Comparison of ENCODE assay signal across 15 cellular contexts in the genomic region with DNA sequence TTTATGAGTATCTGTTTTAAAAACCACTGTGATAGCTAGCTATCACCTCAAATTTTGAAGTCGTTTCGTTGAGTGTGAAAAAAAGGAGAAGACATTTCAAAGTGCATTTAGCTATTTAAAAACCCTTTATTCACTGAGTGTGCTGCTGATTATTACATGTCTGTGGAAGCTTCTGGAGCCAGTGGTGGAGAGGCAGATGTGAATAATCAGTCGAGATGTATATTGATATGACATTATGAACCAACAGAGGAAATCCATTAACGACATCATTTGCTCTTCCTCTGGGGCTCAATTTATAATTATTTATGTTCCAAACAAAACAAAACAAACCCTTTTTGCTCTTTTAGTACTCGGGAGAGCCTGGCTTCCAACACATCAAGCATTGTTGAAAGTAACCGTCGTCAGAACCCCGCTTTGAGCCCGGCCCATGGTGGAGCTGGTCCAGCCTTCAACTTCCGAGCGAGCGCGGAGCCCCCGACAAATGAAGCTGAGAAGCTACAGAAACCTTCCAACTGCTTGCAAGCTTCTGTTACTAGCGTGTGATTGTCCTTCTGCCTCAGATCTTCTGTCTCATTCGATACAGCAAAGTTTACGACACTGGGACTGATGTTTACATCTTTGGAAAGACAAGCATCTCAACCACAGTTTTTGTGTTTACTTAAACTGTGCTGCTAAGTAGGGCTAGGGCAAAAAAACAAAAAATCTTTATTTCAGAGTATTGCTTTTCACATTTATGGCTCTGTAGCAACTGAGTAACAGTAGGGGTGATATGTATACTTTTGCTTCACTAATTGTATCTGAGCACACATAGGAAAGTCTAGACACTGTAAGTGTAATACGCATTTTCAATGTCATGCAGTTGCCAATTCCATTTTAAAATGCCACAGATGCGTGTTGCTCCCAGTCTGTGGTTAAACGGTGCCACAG.
DNase-seq lines count a peak whose midpoint lies in the region; ATAC-seq and TF ChIP-seq lines count a peak whose summit lies in the region.
"Had no signal": no experiment of that assay in that cellular context is flagged by ENCODE, and none has a peak within 500 bp of the region (broad histone marks: within the 10 kb centered on the region; RNA-seq: fewer than 3 reads in every experiment).

No MANE protein-coding gene starts in this region.

- no peak overlapping the region for H3K4me2 ChIP-seq in osteoblast (ENCODE audit: insufficient read depth, low read length)

- H3K4me1 ChIP-seq in osteoblast (ENCODE audit: insufficient read depth, low read length) = no peaks in the 10 kb centered on the region
- H3K4me1 ChIP-seq in urinary bladder (ENCODE audit: insufficient read depth) = peaks cover 1% of the 10 kb centered on the region
- H3K4me1 ChIP-seq: prostate gland had no signal

- peak overlapping the region; percentile 47 for H2AFZ ChIP-seq in osteoblast (ENCODE audit: low read length)
- H2AFZ ChIP-seq: GM23248 had no signal

- H3K27me3 ChIP-seq in osteoblast (ENCODE audit: insufficient read depth, low read length) = no peaks in the 10 kb centered on the region
- H3K27me3 ChIP-seq: spleen had no signal

- H3K9me3 ChIP-seq in osteoblast (ENCODE audit: low read depth, low read length) = no peaks in the 10 kb centered on the region
- H3K9me3 ChIP-seq: prostate gland, spleen had no signal

- no peaks in the 10 kb centered on the region for H4K20me1 ChIP-seq in osteoblast (ENCODE audit: insufficient read depth, low read length)

- H3K79me2 ChIP-seq in osteoblast (ENCODE audit: insufficient read depth, low read length) = no peaks in the 10 kb centered on the region

- WGBS in urinary bladder = 37% methylated on average over 20 of the region's 20 CpGs

- TF ChIP-seq CTCF in WI38 (IDR thresholded peaks at IDR 0.05; ENCODE audit: low read depth, low read length) (no peak), osteoblast (IDR thresholded peaks at IDR 0.05; ENCODE audit: extremely low read depth, low read depth, low read length) (no peak)

- no peaks in the 10 kb centered on the region for H3K36me3 ChIP-seq in osteoblast (ENCODE audit: insufficient read depth, low read length)
- H3K36me3 ChIP-seq in urinary bladder (ENCODE audit: insufficient read depth) = no peaks in the 10 kb centered on the region
- H3K36me3 ChIP-seq: prostate gland, spleen had no signal

- intact Hi-C loops in head of caudate nucleus (cut with DNase I) = no loop called here

- H3K4me3 ChIP-seq in WI38 (ENCODE audit: low read depth, low read length) = peak overlapping the region; percentile 15; the same call in 1 of the 2 replicates
- no peak overlapping the region for H3K4me3 ChIP-seq in osteoblast (ENCODE audit: insufficient read depth, low read length)
- H3K4me3 ChIP-seq in urinary bladder (ENCODE audit: low read depth, low read length) = no peak overlapping the region
- H3K4me3 ChIP-seq: GM23248, prostate gland, spleen had no signal

- H3K27ac ChIP-seq in osteoblast (ENCODE audit: low read depth, low read length) (no peak overlapping the region), urinary bladder (ENCODE audit: low read depth) (peak overlapping the region; percentile 29)
- H3K27ac ChIP-seq: GM23248, spleen had no signal

- peak in 25 of 42 donors; percentile 11 to 72 (median 32) for DNase-seq in head of caudate nucleus
- no peak for DNase-seq in osteoblast (ENCODE audit: insufficient read length, low spot score, missing footprints)
- DNase-seq in COR-L47 (lab: John Stamatoyannopoulos, UW) = no peak
- no peak for DNase-seq in NCI-H1436 treated with DMSO at 0.1 percent for 48 hours (lab: John Stamatoyannopoulos, UW)
- DNase-seq: effector CD4-positive, alpha-beta T cell; EL; GM23248; NCI-H1417 treated with DMSO at 0.1 percent for 48 hours; NCI-H526 treated with DMSO at 0.1 percent for 48 hours; spleen; stimulated activated CD4-positive, alpha-beta T cell treated with anti-CD3 and anti-CD28 coated beads, Interleukin-4, amount 100 ng/mL, for 4 hours had no signal

- no peak for ATAC-seq in GM21576 (IDR thresholded peaks at IDR 0.05; ENCODE audit: unreplicated experiment)

Comparison
In these comparisons a context has a peak if more than half of its experiments do, and no peak if none do; other contexts are left out.
1. DNase-seq: peak in head of caudate nucleus (25 of 42); none in osteoblast (single experiment), COR-L47 (single experiment) and NCI-H1436 treated with DMSO at 0.1 percent for 48 hours (single experiment).